In the genomic region with DNA sequence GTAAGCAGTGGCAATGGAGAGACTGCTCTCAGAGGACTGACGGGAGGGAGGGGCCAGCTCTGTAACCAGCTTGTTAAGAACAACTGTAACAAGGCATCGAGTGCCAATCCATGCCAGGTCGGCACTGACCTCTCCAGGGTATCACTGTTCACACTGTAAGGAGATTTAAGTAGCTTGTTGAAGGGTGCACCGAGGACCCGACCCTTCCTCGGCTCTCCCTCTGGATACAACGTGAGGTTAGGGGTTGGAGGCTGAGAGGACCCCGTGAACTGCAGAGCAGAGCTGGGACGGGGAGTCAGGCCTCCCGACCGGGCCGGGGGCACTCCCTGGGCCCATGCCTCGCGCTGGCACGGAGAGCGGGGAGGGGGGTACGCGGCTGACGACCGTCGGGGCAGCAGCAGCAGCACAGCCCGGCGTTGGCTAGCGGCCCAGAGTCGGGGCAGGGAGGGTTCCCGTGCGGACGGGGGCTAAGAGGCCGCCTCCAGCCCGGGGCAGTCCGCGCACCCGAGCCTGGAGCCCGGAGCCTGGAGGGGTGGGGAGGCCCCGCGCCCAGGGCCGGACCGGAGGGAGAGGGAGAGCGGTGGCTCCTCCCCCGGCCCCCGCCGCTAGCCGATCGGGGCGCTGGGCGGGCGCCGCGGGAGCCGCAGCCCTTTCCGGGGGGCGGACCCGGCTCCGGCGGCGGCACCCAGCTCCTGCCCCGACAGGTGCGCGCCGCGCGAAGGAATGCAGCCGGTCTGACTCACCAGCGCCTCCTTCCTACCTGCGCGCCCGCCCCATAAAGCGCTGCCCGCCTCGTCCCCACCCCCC, we compare ENCODE assay signal across 8 cellular contexts. TPM values are rescaled to one million over a fixed set of nuclear protein-coding genes. Genes with fewer than 3 reads are reported as not detected.
DNase-seq lines count a peak whose midpoint lies in the region; ATAC-seq and TF ChIP-seq lines count a peak whose summit lies in the region.

Gene ITGB4 (plus strand): TSS at position 804 of the 807 bp plus-strand sequence. CDS start 3,245 bp downstream, outside the sequence.

- H2AFZ ChIP-seq in PC-3 (ENCODE audit: low read length) = peak within 1 kb of the TSS; percentile 79

- 3% methylated on average over 70 of the region's 70 CpGs for WGBS in urinary bladder

- BruUV-seq in PC-3 (replicated peaks; lab: Mats Ljungman, UMichigan) = no TSS peak

- CTCF ChIA-PET in PC-3 (lab: Charles Lee) = interaction anchor here (0.6 to 1.5 kb wide), 7 partner anchors 14 to 87 kb away, joined by 3 to 14 read pairs (median 4); no protein-coding TSS in a partner anchor

- POLR2A ChIA-PET in PC-3 (lab: Charles Lee; ENCODE audit: unreplicated experiment) = interaction anchor here (0.6 to 1.9 kb wide), 7 partner anchors 11 to 41 kb away, joined by 3 to 8 read pairs (median 5); no protein-coding TSS in a partner anchor

- H3K27ac ChIP-seq in PC-3 (ENCODE audit: low read length) (peak within 1 kb of the TSS; percentile 39), rectal smooth muscle tissue (ENCODE audit: low read depth, low read length) (peak within 1 kb of the TSS; percentile 66), urinary bladder (ENCODE audit: low read depth) (peak within 1 kb of the TSS; percentile 87)

- no peaks in the 10 kb centered on the region for H3K9me3 ChIP-seq in PC-3 (ENCODE audit: low read length)

- peaks cover 40% of the 10 kb centered on the region for H3K79me2 ChIP-seq in PC-3 (ENCODE audit: low read length)

- peak; percentile 65 for DNase-seq in GM19238 (ENCODE audit: insufficient read length, low spot score)
- peak; percentile 96 for DNase-seq in PC-3
- peak; percentile 54 for DNase-seq in activated naive CD4-positive, alpha-beta T cell treated with Interleukin-2 at 50 U/mL for 16 hours
- peak; percentile 60 for DNase-seq in left cardiac atrium

- H3K9ac ChIP-seq in PC-3 (ENCODE audit: low read length) = peak within 1 kb of the TSS; percentile 73
- peak within 1 kb of the TSS; percentile 69 for H3K9ac ChIP-seq in rectal smooth muscle tissue (ENCODE audit: low read length)

- no peaks in the 10 kb centered on the region for H3K9me2 ChIP-seq in PC-3 (replicated peaks; ENCODE audit: low read length)

- no peak for TF ChIP-seq CTCF in PC-3 (conservative IDR thresholded peaks at IDR 0.05; ENCODE audit: low read depth, low read length)

- ATAC-seq in PC-3 (peak; percentile 62), left cardiac atrium (peak; percentile 79 to 86), HG03108 (IDR thresholded peaks at IDR 0.05; ENCODE audit: unreplicated experiment) (no peak), GM21390 (IDR thresholded peaks at IDR 0.05; ENCODE audit: unreplicated experiment) (no peak)

- H3K36me3 ChIP-seq in PC-3 (ENCODE audit: low read depth, low read length) = peaks cover 18% of the 10 kb centered on the region; the same call in 1 of the 2 replicates
- H3K36me3 ChIP-seq in rectal smooth muscle tissue (ENCODE audit: control insufficient read depth, insufficient read depth, low read length) = peaks cover 4% of the 10 kb centered on the region
- H3K36me3 ChIP-seq in urinary bladder (ENCODE audit: insufficient read depth) = no peaks in the 10 kb centered on the region

- no peaks in the 10 kb centered on the region for H3F3A ChIP-seq in PC-3 (ENCODE audit: low read length, unreplicated experiment)

- H3K27me3 ChIP-seq in PC-3 (ENCODE audit: low read length) (no peaks in the 10 kb centered on the region), rectal smooth muscle tissue (ENCODE audit: control insufficient read depth, insufficient read depth, low read length) (peaks cover 16% of the 10 kb centered on the region)

- H3K4me2 ChIP-seq in PC-3 (ENCODE audit: low read length) = peak within 1 kb of the TSS; percentile 97

- H3K4me3 ChIP-seq in PC-3 (ENCODE audit: low read length) (peak within 1 kb of the TSS; percentile 97), rectal smooth muscle tissue (ENCODE audit: low read length) (peak within 1 kb of the TSS; percentile 63), urinary bladder (ENCODE audit: low read depth, low read length) (peak within 1 kb of the TSS; percentile 55)

- H3K4me1 ChIP-seq in PC-3 (ENCODE audit: insufficient read depth, low read length) (peaks cover 30% of the 10 kb centered on the region), rectal smooth muscle tissue (ENCODE audit: control insufficient read depth, insufficient read depth, low read length) (no peaks in the 10 kb centered on the region), urinary bladder (ENCODE audit: insufficient read depth) (no peaks in the 10 kb centered on the region)

- H4K20me1 ChIP-seq in PC-3 (ENCODE audit: low read length) = 0 out of 2 replicates have a peak, but pooled peaks cover 12% of the 10 kb centered on the region

- intact Hi-C loops in PC-3 (cut with micrococcal nuclease) = loop anchor here (2.0 kb wide), 1 partner anchor 14 kb away; no protein-coding TSS in a partner anchor
- intact Hi-C loops in left cardiac atrium (cut with DNase I) = no loop called here

RNA-seq across cellular contexts. Expression of gene ITGB4, which starts in this region (rescaled TPM):
- total RNA-seq in PC-3 (2014; rRNA removed) (273 and 362 TPM in 2 replicates), left cardiac atrium (10 to 100 TPM; 18.9 to 26.9 TPM), urinary bladder (22.4 TPM)
- 64.8 TPM for polyA plus RNA-seq in urinary bladder

Comparison
In these comparisons a context has a peak if more than half of its experiments do, and no peak if none do; other contexts are left out.
1. ATAC-seq: peak in PC-3 (single experiment) and left cardiac atrium (2 of 2); none in HG03108 (single experiment) and GM21390 (single experiment).
2. Peak in every context shown above with its lines, with median percentiles within 50 percentile points of each other: DNase-seq, H3K27ac ChIP-seq and H3K4me3 ChIP-seq.